In the genomic region with DNA sequence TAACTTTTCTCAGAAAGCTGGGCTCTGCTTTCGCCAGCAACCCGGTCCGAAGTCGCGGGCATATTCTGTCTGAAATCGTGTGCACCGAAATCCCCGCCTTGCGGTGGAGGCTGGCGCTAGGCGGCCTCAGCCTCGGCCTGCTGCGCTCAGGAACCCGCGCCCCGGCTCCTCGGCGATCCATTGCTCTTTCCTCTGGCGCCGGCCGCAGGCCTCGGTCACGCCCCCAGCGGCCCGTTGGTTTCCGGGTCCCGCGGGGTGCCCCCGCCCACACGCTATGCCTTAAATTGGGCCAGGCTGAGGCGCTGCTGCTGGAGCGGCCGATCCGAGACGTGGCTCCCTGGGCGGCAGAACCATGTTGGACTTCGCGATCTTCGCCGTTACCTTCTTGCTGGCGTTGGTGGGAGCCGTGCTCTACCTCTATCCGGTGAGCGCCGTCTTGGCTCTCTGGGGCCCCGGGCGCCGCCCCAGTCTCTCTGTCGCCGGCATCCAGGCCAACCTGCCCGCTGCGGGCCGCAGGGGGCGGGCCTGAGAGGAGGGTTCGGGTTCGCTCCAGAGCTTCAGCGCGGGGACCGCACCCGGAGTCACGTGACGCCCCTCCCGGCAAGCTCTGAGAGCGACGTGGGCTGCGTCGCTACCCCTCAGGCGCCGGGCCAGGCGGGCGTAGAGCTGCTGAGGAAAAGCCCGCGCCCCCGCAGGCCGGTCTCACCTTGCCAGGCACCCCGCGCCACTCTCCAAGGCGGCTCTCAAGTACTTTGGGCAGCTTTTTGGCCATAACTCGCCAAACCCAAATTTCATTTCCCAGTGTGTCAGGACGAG, we compare ENCODE assay signal across 1 cellular context.
TF ChIP-seq lines count a peak whose summit lies in the region.

A gene with protein sequence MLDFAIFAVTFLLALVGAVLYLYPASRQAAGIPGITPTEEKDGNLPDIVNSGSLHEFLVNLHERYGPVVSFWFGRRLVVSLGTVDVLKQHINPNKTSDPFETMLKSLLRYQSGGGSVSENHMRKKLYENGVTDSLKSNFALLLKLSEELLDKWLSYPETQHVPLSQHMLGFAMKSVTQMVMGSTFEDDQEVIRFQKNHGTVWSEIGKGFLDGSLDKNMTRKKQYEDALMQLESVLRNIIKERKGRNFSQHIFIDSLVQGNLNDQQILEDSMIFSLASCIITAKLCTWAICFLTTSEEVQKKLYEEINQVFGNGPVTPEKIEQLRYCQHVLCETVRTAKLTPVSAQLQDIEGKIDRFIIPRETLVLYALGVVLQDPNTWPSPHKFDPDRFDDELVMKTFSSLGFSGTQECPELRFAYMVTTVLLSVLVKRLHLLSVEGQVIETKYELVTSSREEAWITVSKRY (plus strand): TSS at position 308 of the 816 bp plus-strand sequence. CDS start 45 bp downstream, at position 353.

TF ChIP-seq in HepG2, 621 proteins besides CTCF, POLR2A, EP300 and RAD21 (continued from another document and continues in another):
- TF ChIP-seq EZH2 (conservative IDR thresholded peaks at IDR 0.05; ENCODE audit: low read depth, low read length) (no peak), ZMAT3 (CRISPR knock-in tag; conservative IDR thresholded peaks at IDR 0.05) (peak; percentile 98), IRX3 (CRISPR knock-in tag; IDR thresholded peaks at IDR 0.05; ENCODE audit: borderline replicate concordance, low read depth) (peak; percentile 77; the same call in 1 of the 2 replicates), MIER2 (CRISPR knock-in tag; IDR thresholded peaks at IDR 0.05) (peak; percentile 59; the same call in 1 of the 2 replicates), PAX8 (CRISPR knock-in tag; IDR thresholded peaks at IDR 0.05; ENCODE audit: borderline replicate concordance) (no peak), KLF13 (CRISPR knock-in tag; IDR thresholded peaks at IDR 0.05) (peak; percentile 40; the same call in 1 of the 2 replicates), TEAD2 (CRISPR knock-in tag; IDR thresholded peaks at IDR 0.05) (no peak), ZNF33A (CRISPR knock-in tag; IDR thresholded peaks at IDR 0.05; ENCODE audit: borderline replicate concordance) (peak; percentile 94), CENPT (CRISPR knock-in tag; IDR thresholded peaks at IDR 0.05; ENCODE audit: low read depth) (peak; percentile 71; the same call in 1 of the 2 replicates), CCDC6 (CRISPR knock-in tag; IDR thresholded peaks at IDR 0.05) (peak; percentile 96), ISL2 (CRISPR knock-in tag; IDR thresholded peaks at IDR 0.05) (peak; percentile 85), CCAR2 (optimal IDR thresholded peaks at IDR 0.05; ENCODE audit: low read depth, low read length) (no peak), MLLT10 (CRISPR knock-in tag; IDR thresholded peaks at IDR 0.05) (no peak), HOXD1 (CRISPR knock-in tag; IDR thresholded peaks at IDR 0.05) (peak; percentile 80), SRSF4 (IDR thresholded peaks at IDR 0.05; ENCODE audit: low read depth, low read length, poor library complexity, severe bottlenecking) (no peak), POLR2AphosphoS2 (IDR thresholded peaks at IDR 0.05; ENCODE audit: low read depth, low read length) (peak; percentile 93), ZFP36L1 (CRISPR knock-in tag; IDR thresholded peaks at IDR 0.05) (peak; percentile 86), ZSCAN22 (CRISPR knock-in tag; IDR thresholded peaks at IDR 0.05) (no peak; the same call in 1 of the 2 replicates), GZF1 (CRISPR knock-in tag; IDR thresholded peaks at IDR 0.05) (peak; percentile 88; the same call in 1 of the 2 replicates)
- TF ChIP-seq, protein P1, sequence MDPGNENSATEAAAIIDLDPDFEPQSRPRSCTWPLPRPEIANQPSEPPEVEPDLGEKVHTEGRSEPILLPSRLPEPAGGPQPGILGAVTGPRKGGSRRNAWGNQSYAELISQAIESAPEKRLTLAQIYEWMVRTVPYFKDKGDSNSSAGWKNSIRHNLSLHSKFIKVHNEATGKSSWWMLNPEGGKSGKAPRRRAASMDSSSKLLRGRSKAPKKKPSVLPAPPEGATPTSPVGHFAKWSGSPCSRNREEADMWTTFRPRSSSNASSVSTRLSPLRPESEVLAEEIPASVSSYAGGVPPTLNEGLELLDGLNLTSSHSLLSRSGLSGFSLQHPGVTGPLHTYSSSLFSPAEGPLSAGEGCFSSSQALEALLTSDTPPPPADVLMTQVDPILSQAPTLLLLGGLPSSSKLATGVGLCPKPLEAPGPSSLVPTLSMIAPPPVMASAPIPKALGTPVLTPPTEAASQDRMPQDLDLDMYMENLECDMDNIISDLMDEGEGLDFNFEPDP (CRISPR knock-in tag; conservative IDR thresholded peaks at IDR 0.05), result no peak
- TF ChIP-seq, protein P2, sequence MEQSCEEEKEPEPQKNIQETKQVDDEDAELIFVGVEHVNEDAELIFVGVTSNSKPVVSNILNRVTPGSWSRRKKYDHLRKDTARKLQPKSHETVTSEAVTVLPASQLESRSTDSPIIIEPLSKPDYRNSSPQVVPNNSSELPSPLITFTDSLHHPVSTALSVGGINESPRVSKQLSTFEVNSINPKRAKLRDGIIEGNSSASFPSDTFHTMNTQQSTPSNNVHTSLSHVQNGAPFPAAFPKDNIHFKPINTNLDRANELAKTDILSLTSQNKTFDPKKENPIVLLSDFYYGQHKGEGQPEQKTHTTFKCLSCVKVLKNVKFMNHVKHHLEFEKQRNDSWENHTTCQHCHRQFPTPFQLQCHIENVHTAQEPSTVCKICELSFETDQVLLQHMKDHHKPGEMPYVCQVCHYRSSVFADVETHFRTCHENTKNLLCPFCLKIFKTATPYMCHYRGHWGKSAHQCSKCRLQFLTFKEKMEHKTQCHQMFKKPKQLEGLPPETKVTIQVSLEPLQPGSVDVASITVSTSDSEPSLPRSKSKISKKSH (CRISPR knock-in tag; IDR thresholded peaks at IDR 0.05; ENCODE audit: borderline replicate concordance), result 0 out of 2 replicates have a peak, but pooled peaks have one; percentile 83
- TF ChIP-seq, protein P3, sequence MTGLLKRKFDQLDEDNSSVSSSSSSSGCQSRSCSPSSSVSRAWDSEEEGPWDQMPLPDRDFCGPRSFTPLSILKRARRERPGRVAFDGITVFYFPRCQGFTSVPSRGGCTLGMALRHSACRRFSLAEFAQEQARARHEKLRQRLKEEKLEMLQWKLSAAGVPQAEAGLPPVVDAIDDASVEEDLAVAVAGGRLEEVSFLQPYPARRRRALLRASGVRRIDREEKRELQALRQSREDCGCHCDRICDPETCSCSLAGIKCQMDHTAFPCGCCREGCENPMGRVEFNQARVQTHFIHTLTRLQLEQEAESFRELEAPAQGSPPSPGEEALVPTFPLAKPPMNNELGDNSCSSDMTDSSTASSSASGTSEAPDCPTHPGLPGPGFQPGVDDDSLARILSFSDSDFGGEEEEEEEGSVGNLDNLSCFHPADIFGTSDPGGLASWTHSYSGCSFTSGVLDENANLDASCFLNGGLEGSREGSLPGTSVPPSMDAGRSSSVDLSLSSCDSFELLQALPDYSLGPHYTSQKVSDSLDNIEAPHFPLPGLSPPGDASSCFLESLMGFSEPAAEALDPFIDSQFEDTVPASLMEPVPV (CRISPR knock-in tag; IDR thresholded peaks at IDR 0.05), result peak; percentile 97
- TF ChIP-seq, protein P4, sequence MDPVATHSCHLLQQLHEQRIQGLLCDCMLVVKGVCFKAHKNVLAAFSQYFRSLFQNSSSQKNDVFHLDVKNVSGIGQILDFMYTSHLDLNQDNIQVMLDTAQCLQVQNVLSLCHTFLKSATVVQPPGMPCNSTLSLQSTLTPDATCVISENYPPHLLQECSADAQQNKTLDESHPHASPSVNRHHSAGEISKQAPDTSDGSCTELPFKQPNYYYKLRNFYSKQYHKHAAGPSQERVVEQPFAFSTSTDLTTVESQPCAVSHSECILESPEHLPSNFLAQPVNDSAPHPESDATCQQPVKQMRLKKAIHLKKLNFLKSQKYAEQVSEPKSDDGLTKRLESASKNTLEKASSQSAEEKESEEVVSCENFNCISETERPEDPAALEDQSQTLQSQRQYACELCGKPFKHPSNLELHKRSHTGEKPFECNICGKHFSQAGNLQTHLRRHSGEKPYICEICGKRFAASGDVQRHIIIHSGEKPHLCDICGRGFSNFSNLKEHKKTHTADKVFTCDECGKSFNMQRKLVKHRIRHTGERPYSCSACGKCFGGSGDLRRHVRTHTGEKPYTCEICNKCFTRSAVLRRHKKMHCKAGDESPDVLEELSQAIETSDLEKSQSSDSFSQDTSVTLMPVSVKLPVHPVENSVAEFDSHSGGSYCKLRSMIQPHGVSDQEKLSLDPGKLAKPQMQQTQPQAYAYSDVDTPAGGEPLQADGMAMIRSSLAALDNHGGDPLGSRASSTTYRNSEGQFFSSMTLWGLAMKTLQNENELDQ (CRISPR knock-in tag; IDR thresholded peaks at IDR 0.05; ENCODE audit: borderline replicate concordance), result no peak; the same call in 1 of the 2 replicates
- TF ChIP-seq, protein P5, sequence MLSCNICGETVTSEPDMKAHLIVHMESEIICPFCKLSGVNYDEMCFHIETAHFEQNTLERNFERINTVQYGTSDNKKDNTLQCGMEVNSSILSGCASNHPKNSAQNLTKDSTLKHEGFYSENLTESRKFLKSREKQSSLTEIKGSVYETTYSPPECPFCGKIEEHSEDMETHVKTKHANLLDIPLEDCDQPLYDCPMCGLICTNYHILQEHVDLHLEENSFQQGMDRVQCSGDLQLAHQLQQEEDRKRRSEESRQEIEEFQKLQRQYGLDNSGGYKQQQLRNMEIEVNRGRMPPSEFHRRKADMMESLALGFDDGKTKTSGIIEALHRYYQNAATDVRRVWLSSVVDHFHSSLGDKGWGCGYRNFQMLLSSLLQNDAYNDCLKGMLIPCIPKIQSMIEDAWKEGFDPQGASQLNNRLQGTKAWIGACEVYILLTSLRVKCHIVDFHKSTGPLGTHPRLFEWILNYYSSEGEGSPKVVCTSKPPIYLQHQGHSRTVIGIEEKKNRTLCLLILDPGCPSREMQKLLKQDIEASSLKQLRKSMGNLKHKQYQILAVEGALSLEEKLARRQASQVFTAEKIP (CRISPR knock-in tag; IDR thresholded peaks at IDR 0.05; ENCODE audit: borderline replicate concordance), result no peak
- TF ChIP-seq, protein P6, sequence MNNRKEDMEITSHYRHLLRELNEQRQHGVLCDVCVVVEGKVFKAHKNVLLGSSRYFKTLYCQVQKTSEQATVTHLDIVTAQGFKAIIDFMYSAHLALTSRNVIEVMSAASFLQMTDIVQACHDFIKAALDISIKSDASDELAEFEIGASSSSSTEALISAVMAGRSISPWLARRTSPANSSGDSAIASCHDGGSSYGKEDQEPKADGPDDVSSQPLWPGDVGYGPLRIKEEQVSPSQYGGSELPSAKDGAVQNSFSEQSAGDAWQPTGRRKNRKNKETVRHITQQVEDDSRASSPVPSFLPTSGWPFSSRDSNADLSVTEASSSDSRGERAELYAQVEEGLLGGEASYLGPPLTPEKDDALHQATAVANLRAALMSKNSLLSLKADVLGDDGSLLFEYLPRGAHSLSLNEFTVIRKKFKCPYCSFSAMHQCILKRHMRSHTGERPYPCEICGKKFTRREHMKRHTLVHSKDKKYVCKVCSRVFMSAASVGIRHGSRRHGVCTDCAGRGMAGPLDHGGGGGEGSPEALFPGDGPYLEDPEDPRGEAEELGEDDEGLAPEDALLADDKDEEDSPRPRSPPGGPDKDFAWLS (CRISPR knock-in tag; IDR thresholded peaks at IDR 0.05; ENCODE audit: borderline replicate concordance), result no peak
- TF ChIP-seq, protein P7, sequence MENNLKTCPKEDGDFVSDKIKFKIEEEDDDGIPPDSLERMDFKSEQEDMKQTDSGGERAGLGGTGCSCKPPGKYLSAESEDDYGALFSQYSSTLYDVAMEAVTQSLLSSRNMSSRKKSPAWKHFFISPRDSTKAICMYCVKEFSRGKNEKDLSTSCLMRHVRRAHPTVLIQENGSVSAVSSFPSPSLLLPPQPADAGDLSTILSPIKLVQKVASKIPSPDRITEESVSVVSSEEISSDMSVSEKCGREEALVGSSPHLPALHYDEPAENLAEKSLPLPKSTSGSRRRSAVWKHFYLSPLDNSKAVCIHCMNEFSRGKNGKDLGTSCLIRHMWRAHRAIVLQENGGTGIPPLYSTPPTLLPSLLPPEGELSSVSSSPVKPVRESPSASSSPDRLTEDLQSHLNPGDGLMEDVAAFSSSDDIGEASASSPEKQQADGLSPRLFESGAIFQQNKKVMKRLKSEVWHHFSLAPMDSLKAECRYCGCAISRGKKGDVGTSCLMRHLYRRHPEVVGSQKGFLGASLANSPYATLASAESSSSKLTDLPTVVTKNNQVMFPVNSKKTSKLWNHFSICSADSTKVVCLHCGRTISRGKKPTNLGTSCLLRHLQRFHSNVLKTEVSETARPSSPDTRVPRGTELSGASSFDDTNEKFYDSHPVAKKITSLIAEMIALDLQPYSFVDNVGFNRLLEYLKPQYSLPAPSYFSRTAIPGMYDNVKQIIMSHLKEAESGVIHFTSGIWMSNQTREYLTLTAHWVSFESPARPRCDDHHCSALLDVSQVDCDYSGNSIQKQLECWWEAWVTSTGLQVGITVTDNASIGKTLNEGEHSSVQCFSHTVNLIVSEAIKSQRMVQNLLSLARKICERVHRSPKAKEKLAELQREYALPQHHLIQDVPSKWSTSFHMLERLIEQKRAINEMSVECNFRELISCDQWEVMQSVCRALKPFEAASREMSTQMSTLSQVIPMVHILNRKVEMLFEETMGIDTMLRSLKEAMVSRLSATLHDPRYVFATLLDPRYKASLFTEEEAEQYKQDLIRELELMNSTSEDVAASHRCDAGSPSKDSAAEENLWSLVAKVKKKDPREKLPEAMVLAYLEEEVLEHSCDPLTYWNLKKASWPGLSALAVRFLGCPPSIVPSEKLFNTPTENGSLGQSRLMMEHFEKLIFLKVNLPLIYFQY (CRISPR knock-in tag; IDR thresholded peaks at IDR 0.05; ENCODE audit: borderline replicate concordance), result peak; percentile 99
- TF ChIP-seq, protein P8, sequence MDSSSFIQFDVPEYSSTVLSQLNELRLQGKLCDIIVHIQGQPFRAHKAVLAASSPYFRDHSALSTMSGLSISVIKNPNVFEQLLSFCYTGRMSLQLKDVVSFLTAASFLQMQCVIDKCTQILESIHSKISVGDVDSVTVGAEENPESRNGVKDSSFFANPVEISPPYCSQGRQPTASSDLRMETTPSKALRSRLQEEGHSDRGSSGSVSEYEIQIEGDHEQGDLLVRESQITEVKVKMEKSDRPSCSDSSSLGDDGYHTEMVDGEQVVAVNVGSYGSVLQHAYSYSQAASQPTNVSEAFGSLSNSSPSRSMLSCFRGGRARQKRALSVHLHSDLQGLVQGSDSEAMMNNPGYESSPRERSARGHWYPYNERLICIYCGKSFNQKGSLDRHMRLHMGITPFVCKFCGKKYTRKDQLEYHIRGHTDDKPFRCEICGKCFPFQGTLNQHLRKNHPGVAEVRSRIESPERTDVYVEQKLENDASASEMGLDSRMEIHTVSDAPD (CRISPR knock-in tag; IDR thresholded peaks at IDR 0.05), result no peak
- TF ChIP-seq, protein P9, sequence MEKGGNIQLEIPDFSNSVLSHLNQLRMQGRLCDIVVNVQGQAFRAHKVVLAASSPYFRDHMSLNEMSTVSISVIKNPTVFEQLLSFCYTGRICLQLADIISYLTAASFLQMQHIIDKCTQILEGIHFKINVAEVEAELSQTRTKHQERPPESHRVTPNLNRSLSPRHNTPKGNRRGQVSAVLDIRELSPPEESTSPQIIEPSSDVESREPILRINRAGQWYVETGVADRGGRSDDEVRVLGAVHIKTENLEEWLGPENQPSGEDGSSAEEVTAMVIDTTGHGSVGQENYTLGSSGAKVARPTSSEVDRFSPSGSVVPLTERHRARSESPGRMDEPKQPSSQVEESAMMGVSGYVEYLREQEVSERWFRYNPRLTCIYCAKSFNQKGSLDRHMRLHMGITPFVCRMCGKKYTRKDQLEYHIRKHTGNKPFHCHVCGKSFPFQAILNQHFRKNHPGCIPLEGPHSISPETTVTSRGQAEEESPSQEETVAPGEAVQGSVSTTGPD (CRISPR knock-in tag; IDR thresholded peaks at IDR 0.05), result peak; percentile 58
- TF ChIP-seq, protein P10, sequence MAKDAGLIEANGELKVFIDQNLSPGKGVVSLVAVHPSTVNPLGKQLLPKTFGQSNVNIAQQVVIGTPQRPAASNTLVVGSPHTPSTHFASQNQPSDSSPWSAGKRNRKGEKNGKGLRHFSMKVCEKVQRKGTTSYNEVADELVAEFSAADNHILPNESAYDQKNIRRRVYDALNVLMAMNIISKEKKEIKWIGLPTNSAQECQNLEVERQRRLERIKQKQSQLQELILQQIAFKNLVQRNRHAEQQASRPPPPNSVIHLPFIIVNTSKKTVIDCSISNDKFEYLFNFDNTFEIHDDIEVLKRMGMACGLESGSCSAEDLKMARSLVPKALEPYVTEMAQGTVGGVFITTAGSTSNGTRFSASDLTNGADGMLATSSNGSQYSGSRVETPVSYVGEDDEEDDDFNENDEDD (CRISPR knock-in tag; IDR thresholded peaks at IDR 0.05; ENCODE audit: borderline replicate concordance), result peak; percentile 81
